In genomic region chr7:143292873-143293272, GRCh38 we compare ENCODE assay signal across 11 cellular contexts. TPM values are rescaled to one million over a fixed set of nuclear protein-coding genes. Genes with fewer than 3 reads are reported as not detected.
"Had no signal": no experiment of that assay in that cellular context is flagged by ENCODE, and none has a peak within 500 bp of the region (broad histone marks: within the 10 kb centered on the region; RNA-seq: fewer than 3 reads in every experiment).

No MANE protein-coding gene starts in this region.

- H3K9me3 ChIP-seq: HAP-1 had no signal

- H3K9ac ChIP-seq: GM23248, KMS-11 had no signal

- H3K4me2 ChIP-seq: KMS-11 had no signal

- DNase-seq: GM23248, GOT3, H7, HFFc6, IMR-90, KBM-7 had no signal

- H3K4me3 ChIP-seq: GM23248, HAP-1 had no signal

- FAIRE-seq: HTR-8/SVneo had no signal

- H3K27ac ChIP-seq: GM23248, KMS-11 had no signal

- ATAC-seq: HCT116 had no signal

- H2AFZ ChIP-seq: GM23248 had no signal

RNA-seq across cellular contexts. Expression of gene TMEM139, which starts 8.1 kb away (rescaled TPM):
- total RNA-seq: GM23248, IMR-90 had no signal
- polyA plus RNA-seq: GM23248 had no signal

RNA-seq across cellular contexts. Expression of gene CLCN1, which starts 23.0 kb away (rescaled TPM):
- total RNA-seq: GM23248, H4, HFFc6, IMR-90 had no signal
- polyA plus RNA-seq: GM23248, IMR-90 had no signal
